In the genomic region with DNA sequence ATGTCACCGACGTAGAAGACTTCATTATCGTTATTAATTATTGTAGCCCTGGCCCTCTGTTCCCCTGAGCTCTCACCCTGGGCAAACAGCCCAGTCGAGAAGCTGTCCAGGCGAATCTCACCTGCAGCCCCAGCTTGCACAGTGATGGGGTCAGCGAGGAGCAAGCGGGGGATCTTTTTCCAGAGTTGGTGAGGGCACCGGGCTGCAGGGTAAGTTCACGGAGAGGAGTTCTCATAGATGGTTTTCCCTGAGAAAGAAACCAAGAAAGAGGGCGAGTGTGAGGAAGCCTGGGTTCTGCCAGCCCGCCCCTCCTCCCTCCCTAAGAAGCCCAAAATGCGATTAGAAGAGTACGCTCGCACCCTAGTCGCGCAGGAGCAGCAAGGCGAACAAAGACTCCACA, we compare ENCODE assay signal across 8 cellular contexts. TPM values are rescaled to one million over a fixed set of nuclear protein-coding genes. Genes with fewer than 3 reads are reported as not detected.
DNase-seq lines count a peak whose midpoint lies in the region; ATAC-seq, FAIRE-seq and TF ChIP-seq lines count a peak whose summit lies in the region.

No MANE protein-coding gene starts in this region.

- H3K79me2 ChIP-seq in ACC112 (ENCODE audit: control insufficient read depth, insufficient read depth, low read length, unreplicated experiment) (peaks cover 16% of the 10 kb centered on the region), HepG2 (ENCODE audit: insufficient read depth, low read length) (peaks cover 14% of the 10 kb centered on the region)

- TF ChIP-seq EP300 in HepG2 (IDR thresholded peaks at IDR 0.05; ENCODE audit: low read depth in 2 of 2, low read length in 2 of 2) (no peak), HepG2 (CRISPR knock-in tag; IDR thresholded peaks at IDR 0.05; ENCODE audit: borderline replicate concordance) (no peak)

- ATAC-seq in GM21723 (IDR thresholded peaks at IDR 0.05; ENCODE audit: unreplicated experiment) (peak; percentile 19), HepG2 (peak; percentile 6), upper lobe of right lung (no peak), HG02623 (IDR thresholded peaks at IDR 0.05; ENCODE audit: unreplicated experiment) (no peak)
- peak; percentile 6 for ATAC-seq in activated CD8-positive, alpha-beta T cell treated with anti-CD3 and anti-CD28 coated beads for 36 hours

- peaks cover 19% of the 10 kb centered on the region for H3K36me3 Mint-ChIP-seq in activated CD8-positive, alpha-beta T cell treated with anti-CD3 and anti-CD28 coated beads for 36 hours (ENCODE audit: low read depth)

- FAIRE-seq in HepG2 (lab: Jason Lieb, UNC): no peak

- H3K27me3 ChIP-seq in ACC112 (ENCODE audit: insufficient read depth, low read length) (no peaks in the 10 kb centered on the region), HepG2 (ENCODE audit: control insufficient read depth in 1 of 2, insufficient read depth in 2 of 2, low read length in 2 of 2) (no peaks in the 10 kb centered on the region; a peak in 1 of 5 replicates), upper lobe of right lung (no peaks in the 10 kb centered on the region)

- POLR2A ChIA-PET in activated CD8-positive, alpha-beta T cell treated with anti-CD3 and anti-CD28 coated beads for 36 hours (lab: Charles Lee): interaction anchor here (0.6 to 6.0 kb wide), 15 partner anchors 9 to 127 kb away, joined by 3 to 58 read pairs (median 4); partner anchors contain the start of genes ALDOC, BLTP2, SDF2 and SUPT6H
- POLR2A ChIA-PET in HepG2 (lab: Yijun Ruan, JAX): no interaction called here

- no peak for DNase-seq in activated CD8-positive, alpha-beta T cell treated with anti-CD3 and anti-CD28 coated beads for 36 hours
- DNase-seq in HepG2 (ENCODE audit: low spot score) (no peak), upper lobe of right lung (no peak), cerebellar nuclear complex (lab: John Stamatoyannopoulos, UW) (no peak), GM20000 (ENCODE audit: low spot score) (no peak)

- no peak for TF ChIP-seq CTCF in activated CD8-positive, alpha-beta T cell treated with anti-CD3 and anti-CD28 coated beads for 36 hours (IDR thresholded peaks at IDR 0.05)
- TF ChIP-seq CTCF in HepG2 (CRISPR knock-in tag; IDR thresholded peaks at IDR 0.05) (no peak), upper lobe of right lung (IDR thresholded peaks at IDR 0.05) (no peak), GM20000 (IDR thresholded peaks at IDR 0.05; ENCODE audit: extremely low read depth, missing control alignments) (no peak)

- peak overlapping the region; percentile 98 for H3K4me2 ChIP-seq in HepG2 (ENCODE audit: low read depth, low read length)

- BruUV-seq in HepG2 (replicated peaks; lab: Mats Ljungman, UMichigan): TSS peak; percentile 85

- no peaks in the 10 kb centered on the region for H3K27me3 Mint-ChIP-seq in activated CD8-positive, alpha-beta T cell treated with anti-CD3 and anti-CD28 coated beads for 36 hours

- peak overlapping the region; percentile 88 for H3K9ac ChIP-seq in HepG2 (ENCODE audit: insufficient read depth, low read depth, low read length)

- H3K4me3 Mint-ChIP-seq in activated CD8-positive, alpha-beta T cell treated with anti-CD3 and anti-CD28 coated beads for 36 hours: peak overlapping the region; percentile 88

- no peak for TF ChIP-seq RAD21 in HepG2 (CRISPR knock-in tag; IDR thresholded peaks at IDR 0.05)

- 0% methylated on average over 11 of the region's 17 CpGs for WGBS in HepG2 (ENCODE audit: low lambda C conversion rate)

- H3K27ac Mint-ChIP-seq in activated CD8-positive, alpha-beta T cell treated with anti-CD3 and anti-CD28 coated beads for 36 hours: peak overlapping the region; percentile 91

- H3K9me3 Mint-ChIP-seq in activated CD8-positive, alpha-beta T cell treated with anti-CD3 and anti-CD28 coated beads for 36 hours: no peaks in the 10 kb centered on the region

- H2AFZ ChIP-seq in ACC112 (ENCODE audit: low read length, unreplicated experiment): peak overlapping the region; percentile 94
- H2AFZ ChIP-seq in HepG2 (ENCODE audit: low read length): no peak overlapping the region

- intact Hi-C loops in activated CD8-positive, alpha-beta T cell treated with anti-CD3 and anti-CD28 coated beads for 36 hours (cut with micrococcal nuclease): no loop called here
- intact Hi-C loops in HepG2 (cut with micrococcal nuclease; ENCODE audit: unreplicated experiment) (no loop called here), upper lobe of right lung (cut with DNase I) (no loop called here)

- no peak for TF ChIP-seq POLR2A in HepG2 (IDR thresholded peaks at IDR 0.05; ENCODE audit: insufficient read depth in 1 of 2, low read depth in 2 of 2, low read length in 2 of 2)

- CTCF ChIA-PET in activated CD8-positive, alpha-beta T cell treated with anti-CD3 and anti-CD28 coated beads for 36 hours (lab: Charles Lee): interaction anchor here (1.0 to 2.7 kb wide), 8 partner anchors 15 to 50 kb away, joined by 3 to 7 read pairs (median 4); partner anchors contain the start of gene ALDOC
- CTCF ChIA-PET in HepG2 (lab: Yijun Ruan, JAX; ENCODE audit: low intra/inter-chr PET ratio, low total read pairs): no interaction called here

- no peaks in the 10 kb centered on the region for H3K9me3 ChIP-seq in HepG2 (ENCODE audit: low read length)
- no peaks in the 10 kb centered on the region for H3K9me3 ChIP-seq in upper lobe of right lung

- no peaks in the 10 kb centered on the region for H4K20me1 ChIP-seq in HepG2 (ENCODE audit: insufficient read depth, low read length)

- H3K4me1 Mint-ChIP-seq in activated CD8-positive, alpha-beta T cell treated with anti-CD3 and anti-CD28 coated beads for 36 hours (ENCODE audit: low read depth): peaks cover 17% of the 10 kb centered on the region

- H3K27ac ChIP-seq in ACC112 (ENCODE audit: low read depth, low read length): peak overlapping the region; percentile 91
- H3K27ac ChIP-seq in HepG2 (ENCODE audit: extremely low read length, insufficient read depth, low read length): peak overlapping the region; percentile 80
- H3K27ac ChIP-seq in upper lobe of right lung: no peak overlapping the region

- H3K4me1 ChIP-seq in ACC112 (ENCODE audit: control insufficient read depth, insufficient read depth, low read length, unreplicated experiment): peaks cover 7% of the 10 kb centered on the region
- H3K4me1 ChIP-seq in HepG2 (ENCODE audit: insufficient read depth, low read length): peaks cover 17% of the 10 kb centered on the region
- H3K4me1 ChIP-seq in upper lobe of right lung: peaks cover 6% of the 10 kb centered on the region

- H3K36me3 ChIP-seq in ACC112 (ENCODE audit: insufficient read depth, low read length): no peaks in the 10 kb centered on the region
- H3K36me3 ChIP-seq in HepG2 (replicated peaks in 1 of 2; ENCODE audit: control insufficient read depth in 1 of 2, insufficient read depth in 2 of 2, low read length in 2 of 2): no peaks in the 10 kb centered on the region; a peak in 1 of 5 replicates
- no peaks in the 10 kb centered on the region for H3K36me3 ChIP-seq in upper lobe of right lung

- H3K4me3 ChIP-seq in ACC112 (ENCODE audit: low read depth, low read length) (peak overlapping the region; percentile 95), HepG2 (replicated peaks in 1 of 3; ENCODE audit: insufficient read depth in 1 of 3, low read depth in 2 of 3, low read length in 3 of 3) (peak overlapping the region; percentile 87 to 95 (median 95)), upper lobe of right lung (peak overlapping the region; percentile 76)

- in situ Hi-C loops in HepG2 (cut with HindIII; ENCODE audit: extremely low pct_ligation_motif_present, low pct_unique_long_range_greater_than_20kb): no loop called here

RNA-seq across cellular contexts. Expression of gene SPAG5, which starts 0.4 kb away (rescaled TPM):
- 100 to 1,000 TPM; 140 to 141 TPM for total RNA-seq in activated CD8-positive, alpha-beta T cell treated with anti-CD3 and anti-CD28 coated beads for 36 hours
- 98.0 and 105 TPM in 2 replicates for total RNA-seq in HepG2 (2016; rRNA removed; fragmentation: Illumina TruSeq; extraction: Trizol)
- total RNA-seq in HepG2 (2016; cell fraction: cytosol; rRNA removed; fragmentation: Illumina TruSeq; extraction: Trizol; ENCODE audit: low read depth): 14.6 and 16.2 TPM in 2 replicates
- 98.5 and 112 TPM in 2 replicates for total RNA-seq in HepG2 (2016; cell fraction: insoluble cytoplasmic fraction; rRNA removed; fragmentation: Illumina TruSeq; extraction: Trizol)
- 35.4 and 39.1 TPM in 2 replicates for total RNA-seq in HepG2 (2016; cell fraction: membrane; rRNA removed; fragmentation: Illumina TruSeq; extraction: Trizol)
- total RNA-seq in HepG2 (2016; cell fraction: nucleus; rRNA removed; fragmentation: Illumina TruSeq; extraction: Trizol): 89.1 and 95.8 TPM in 2 replicates
- 28.2 and 41.4 TPM in 2 replicates for polyA plus RNA-seq in HepG2 (2011; rRNA removed)
- 22.7 and 32.5 TPM in 2 replicates for polyA plus RNA-seq in HepG2 (2011; cell fraction: cytosol; rRNA removed)
- polyA plus RNA-seq in HepG2 (2011; cell fraction: nucleus; rRNA removed): 69.4 and 110 TPM in 2 replicates
- 16.1 and 27.4 TPM in 2 replicates for polyA plus RNA-seq in HepG2 (2012)
- polyA plus RNA-seq in HepG2 (2016; cell fraction: cytosol; fragmentation: Illumina TruSeq; extraction: Trizol; ENCODE audit: low read depth): 9.9 and 10.2 TPM in 2 replicates
- polyA plus RNA-seq in HepG2 (2016; cell fraction: insoluble cytoplasmic fraction; fragmentation: Illumina TruSeq; extraction: Trizol; ENCODE audit: low read depth): 92.8 and 96.1 TPM in 2 replicates
- polyA plus RNA-seq in HepG2 (2016; cell fraction: membrane; fragmentation: Illumina TruSeq; extraction: Trizol; ENCODE audit: low read depth): 20.0 and 23.8 TPM in 2 replicates
- 145 and 148 TPM in 2 replicates for polyA plus RNA-seq in HepG2 (2016; cell fraction: nucleus; fragmentation: Illumina TruSeq; extraction: Trizol; ENCODE audit: insufficient read depth, low read depth)
- polyA minus RNA-seq in HepG2 (2011; rRNA and poly(A)+ RNA removed; ENCODE audit: low replicate concordance): 67.2 and 287 TPM in 2 replicates
- 18.6 and 22.3 TPM in 2 replicates for polyA minus RNA-seq in HepG2 (2011; cell fraction: cytosol; rRNA and poly(A)+ RNA removed)
- polyA minus RNA-seq in HepG2 (2011; cell fraction: nucleus; rRNA and poly(A)+ RNA removed): 59.9 and 64.0 TPM in 2 replicates
- 3.2 TPM for total RNA-seq in upper lobe of right lung

RNA-seq across cellular contexts. Expression of gene RSKR, which starts 15.6 kb away (rescaled TPM):
- 10 to 100 TPM; 22.5 to 24.9 TPM for total RNA-seq in activated CD8-positive, alpha-beta T cell treated with anti-CD3 and anti-CD28 coated beads for 36 hours
- total RNA-seq in HepG2 (2016; rRNA removed; fragmentation: Illumina TruSeq; extraction: Trizol): 1.9 and 5.0 TPM in 2 replicates
- 0.62 and 1.0 TPM in 2 replicates for total RNA-seq in HepG2 (2016; cell fraction: cytosol; rRNA removed; fragmentation: Illumina TruSeq; extraction: Trizol; ENCODE audit: low read depth)
- total RNA-seq in HepG2 (2016; cell fraction: insoluble cytoplasmic fraction; rRNA removed; fragmentation: Illumina TruSeq; extraction: Trizol): 0.83 and 5.2 TPM in 2 replicates
- total RNA-seq in HepG2 (2016; cell fraction: membrane; rRNA removed; fragmentation: Illumina TruSeq; extraction: Trizol): 0.48 and 0.93 TPM in 2 replicates
- total RNA-seq in HepG2 (2016; cell fraction: nucleus; rRNA removed; fragmentation: Illumina TruSeq; extraction: Trizol): 12.3 and 13.9 TPM in 2 replicates
- polyA plus RNA-seq in HepG2 (2011; rRNA removed): 8.6 and 10.4 TPM in 2 replicates
- 1.6 TPM in 2 replicates for polyA plus RNA-seq in HepG2 (2011; cell fraction: cytosol; rRNA removed)
- polyA plus RNA-seq in HepG2 (2011; cell fraction: nucleus; rRNA removed): 39.0 and 41.5 TPM in 2 replicates
- polyA plus RNA-seq in HepG2 (2012): 3.7 and 5.6 TPM in 2 replicates
- polyA plus RNA-seq in HepG2 (2016; cell fraction: cytosol; fragmentation: Illumina TruSeq; extraction: Trizol; ENCODE audit: low read depth): 0.03 TPM in 1 of 2 replicates, not detected in the other
- polyA plus RNA-seq in HepG2 (2016; cell fraction: insoluble cytoplasmic fraction; fragmentation: Illumina TruSeq; extraction: Trizol; ENCODE audit: low read depth): 0.70 and 1.3 TPM in 2 replicates
- polyA plus RNA-seq in HepG2 (2016; cell fraction: membrane; fragmentation: Illumina TruSeq; extraction: Trizol; ENCODE audit: low read depth): 0.22 and 0.43 TPM in 2 replicates
- 33.1 and 34.5 TPM in 2 replicates for polyA plus RNA-seq in HepG2 (2016; cell fraction: nucleus; fragmentation: Illumina TruSeq; extraction: Trizol; ENCODE audit: insufficient read depth, low read depth)
- polyA minus RNA-seq in HepG2 (2011; rRNA and poly(A)+ RNA removed; ENCODE audit: low replicate concordance): 12.9 and 33.2 TPM in 2 replicates
- 1.1 and 2.8 TPM in 2 replicates for polyA minus RNA-seq in HepG2 (2011; cell fraction: cytosol; rRNA and poly(A)+ RNA removed)
- 27.9 and 31.6 TPM in 2 replicates for polyA minus RNA-seq in HepG2 (2011; cell fraction: nucleus; rRNA and poly(A)+ RNA removed)
- total RNA-seq in upper lobe of right lung: 12.3 TPM

RNA-seq across cellular contexts. Expression of gene ALDOC, which starts 21.7 kb away (rescaled TPM):
- 100 to 1,000 TPM; 142 to 146 TPM for total RNA-seq in activated CD8-positive, alpha-beta T cell treated with anti-CD3 and anti-CD28 coated beads for 36 hours
- total RNA-seq in HepG2 (2016; rRNA removed; fragmentation: Illumina TruSeq; extraction: Trizol) (15.4 and 16.9 TPM in 2 replicates), upper lobe of right lung (10.5 TPM)
- 1.9 and 2.3 TPM in 2 replicates for total RNA-seq in HepG2 (2016; cell fraction: cytosol; rRNA removed; fragmentation: Illumina TruSeq; extraction: Trizol; ENCODE audit: low read depth)
- total RNA-seq in HepG2 (2016; cell fraction: insoluble cytoplasmic fraction; rRNA removed; fragmentation: Illumina TruSeq; extraction: Trizol): 14.8 and 19.1 TPM in 2 replicates
- 3.6 and 4.1 TPM in 2 replicates for total RNA-seq in HepG2 (2016; cell fraction: membrane; rRNA removed; fragmentation: Illumina TruSeq; extraction: Trizol)
- 5.5 and 6.5 TPM in 2 replicates for total RNA-seq in HepG2 (2016; cell fraction: nucleus; rRNA removed; fragmentation: Illumina TruSeq; extraction: Trizol)
- 60.9 and 86.5 TPM in 2 replicates for polyA plus RNA-seq in HepG2 (2011; rRNA removed)
- 88.3 and 89.2 TPM in 2 replicates for polyA plus RNA-seq in HepG2 (2011; cell fraction: cytosol; rRNA removed)
- polyA plus RNA-seq in HepG2 (2011; cell fraction: nucleus; rRNA removed): 58.5 and 80.1 TPM in 2 replicates
- polyA plus RNA-seq in HepG2 (2012): 60.0 and 69.4 TPM in 2 replicates
- 2.0 and 2.3 TPM in 2 replicates for polyA plus RNA-seq in HepG2 (2016; cell fraction: cytosol; fragmentation: Illumina TruSeq; extraction: Trizol; ENCODE audit: low read depth)
- polyA plus RNA-seq in HepG2 (2016; cell fraction: insoluble cytoplasmic fraction; fragmentation: Illumina TruSeq; extraction: Trizol; ENCODE audit: low read depth): 19.5 and 24.0 TPM in 2 replicates
- 2.4 and 2.9 TPM in 2 replicates for polyA plus RNA-seq in HepG2 (2016; cell fraction: membrane; fragmentation: Illumina TruSeq; extraction: Trizol; ENCODE audit: low read depth)
- 7.6 and 8.5 TPM in 2 replicates for polyA plus RNA-seq in HepG2 (2016; cell fraction: nucleus; fragmentation: Illumina TruSeq; extraction: Trizol; ENCODE audit: insufficient read depth, low read depth)
- 18.8 and 112 TPM in 2 replicates for polyA minus RNA-seq in HepG2 (2011; rRNA and poly(A)+ RNA removed; ENCODE audit: low replicate concordance)
- polyA minus RNA-seq in HepG2 (2011; cell fraction: cytosol; rRNA and poly(A)+ RNA removed): 37.7 and 51.5 TPM in 2 replicates
- 11.8 and 17.7 TPM in 2 replicates for polyA minus RNA-seq in HepG2 (2011; cell fraction: nucleus; rRNA and poly(A)+ RNA removed)

RNA-seq across cellular contexts. Expression of gene PIGS, which starts 27.1 kb away (rescaled TPM):
- 10 to 100 TPM; 33.8 to 36.9 TPM for total RNA-seq in activated CD8-positive, alpha-beta T cell treated with anti-CD3 and anti-CD28 coated beads for 36 hours
- total RNA-seq in HepG2 (2016; rRNA removed; fragmentation: Illumina TruSeq; extraction: Trizol) (26.6 and 42.6 TPM in 2 replicates), upper lobe of right lung (43.0 TPM)
- total RNA-seq in HepG2 (2016; cell fraction: cytosol; rRNA removed; fragmentation: Illumina TruSeq; extraction: Trizol; ENCODE audit: low read depth): 13.9 and 14.3 TPM in 2 replicates
- total RNA-seq in HepG2 (2016; cell fraction: insoluble cytoplasmic fraction; rRNA removed; fragmentation: Illumina TruSeq; extraction: Trizol): 23.4 and 47.4 TPM in 2 replicates
- total RNA-seq in HepG2 (2016; cell fraction: membrane; rRNA removed; fragmentation: Illumina TruSeq; extraction: Trizol): 32.6 and 37.9 TPM in 2 replicates
- 34.6 and 36.1 TPM in 2 replicates for total RNA-seq in HepG2 (2016; cell fraction: nucleus; rRNA removed; fragmentation: Illumina TruSeq; extraction: Trizol)
- 23.5 and 31.7 TPM in 2 replicates for polyA plus RNA-seq in HepG2 (2011; rRNA removed)
- 29.9 and 34.2 TPM in 2 replicates for polyA plus RNA-seq in HepG2 (2011; cell fraction: cytosol; rRNA removed)
- 62.5 and 62.8 TPM in 2 replicates for polyA plus RNA-seq in HepG2 (2011; cell fraction: nucleus; rRNA removed)
- 58.2 and 68.5 TPM in 2 replicates for polyA plus RNA-seq in HepG2 (2012)
- 17.4 and 20.1 TPM in 2 replicates for polyA plus RNA-seq in HepG2 (2016; cell fraction: cytosol; fragmentation: Illumina TruSeq; extraction: Trizol; ENCODE audit: low read depth)
- polyA plus RNA-seq in HepG2 (2016; cell fraction: insoluble cytoplasmic fraction; fragmentation: Illumina TruSeq; extraction: Trizol; ENCODE audit: low read depth): 27.8 and 30.3 TPM in 2 replicates
- 34.6 and 35.4 TPM in 2 replicates for polyA plus RNA-seq in HepG2 (2016; cell fraction: membrane; fragmentation: Illumina TruSeq; extraction: Trizol; ENCODE audit: low read depth)
- polyA plus RNA-seq in HepG2 (2016; cell fraction: nucleus; fragmentation: Illumina TruSeq; extraction: Trizol; ENCODE audit: insufficient read depth, low read depth): 62.4 and 64.1 TPM in 2 replicates
- polyA minus RNA-seq in HepG2 (2011; rRNA and poly(A)+ RNA removed; ENCODE audit: low replicate concordance): 43.4 and 53.5 TPM in 2 replicates
- polyA minus RNA-seq in HepG2 (2011; cell fraction: cytosol; rRNA and poly(A)+ RNA removed): 22.6 and 26.6 TPM in 2 replicates
- polyA minus RNA-seq in HepG2 (2011; cell fraction: nucleus; rRNA and poly(A)+ RNA removed): 19.8 and 27.0 TPM in 2 replicates

RNA-seq across cellular contexts. Expression of gene UNC119, which starts 46.0 kb away (rescaled TPM):
- total RNA-seq in activated CD8-positive, alpha-beta T cell treated with anti-CD3 and anti-CD28 coated beads for 36 hours: 10 to 100 TPM; 43.6 to 44.8 TPM
- 7.8 and 10.4 TPM in 2 replicates for total RNA-seq in HepG2 (2016; rRNA removed; fragmentation: Illumina TruSeq; extraction: Trizol)
- total RNA-seq in HepG2 (2016; cell fraction: cytosol; rRNA removed; fragmentation: Illumina TruSeq; extraction: Trizol; ENCODE audit: low read depth): 5.0 and 5.9 TPM in 2 replicates
- total RNA-seq in HepG2 (2016; cell fraction: insoluble cytoplasmic fraction; rRNA removed; fragmentation: Illumina TruSeq; extraction: Trizol): 8.0 and 10.9 TPM in 2 replicates
- total RNA-seq in HepG2 (2016; cell fraction: membrane; rRNA removed; fragmentation: Illumina TruSeq; extraction: Trizol): 7.4 and 9.1 TPM in 2 replicates
- 9.3 and 10.1 TPM in 2 replicates for total RNA-seq in HepG2 (2016; cell fraction: nucleus; rRNA removed; fragmentation: Illumina TruSeq; extraction: Trizol)
- polyA plus RNA-seq in HepG2 (2011; rRNA removed): 57.6 and 63.1 TPM in 2 replicates
- polyA plus RNA-seq in HepG2 (2011; cell fraction: cytosol; rRNA removed): 25.1 and 34.9 TPM in 2 replicates
- 72.7 and 85.1 TPM in 2 replicates for polyA plus RNA-seq in HepG2 (2011; cell fraction: nucleus; rRNA removed)
- 7.3 and 9.0 TPM in 2 replicates for polyA plus RNA-seq in HepG2 (2012)
- 6.0 and 6.7 TPM in 2 replicates for polyA plus RNA-seq in HepG2 (2016; cell fraction: cytosol; fragmentation: Illumina TruSeq; extraction: Trizol; ENCODE audit: low read depth)
- 12.0 and 13.5 TPM in 2 replicates for polyA plus RNA-seq in HepG2 (2016; cell fraction: insoluble cytoplasmic fraction; fragmentation: Illumina TruSeq; extraction: Trizol; ENCODE audit: low read depth)
- polyA plus RNA-seq in HepG2 (2016; cell fraction: membrane; fragmentation: Illumina TruSeq; extraction: Trizol; ENCODE audit: low read depth): 9.2 and 10.9 TPM in 2 replicates
- 18.0 and 19.4 TPM in 2 replicates for polyA plus RNA-seq in HepG2 (2016; cell fraction: nucleus; fragmentation: Illumina TruSeq; extraction: Trizol; ENCODE audit: insufficient read depth, low read depth)
- polyA minus RNA-seq in HepG2 (2011; rRNA and poly(A)+ RNA removed; ENCODE audit: low replicate concordance): 33.6 and 62.8 TPM in 2 replicates
- polyA minus RNA-seq in HepG2 (2011; cell fraction: cytosol; rRNA and poly(A)+ RNA removed): 6.5 and 12.7 TPM in 2 replicates
- polyA minus RNA-seq in HepG2 (2011; cell fraction: nucleus; rRNA and poly(A)+ RNA removed): 30.0 and 33.3 TPM in 2 replicates
- 22.7 TPM for total RNA-seq in upper lobe of right lung

Comparison
In these comparisons a context has a peak if more than half of its experiments do, and no peak if none do; other contexts are left out.
1. ATAC-seq: peak in GM21723 (single experiment), activated CD8-positive, alpha-beta T cell treated with anti-CD3 and anti-CD28 coated beads for 36 hours (single experiment) and HepG2 (single experiment); none in upper lobe of right lung (single experiment) and HG02623 (single experiment).
2. Peak in every context shown above with its lines, with median percentiles within 50 percentile points of each other: H3K4me3 ChIP-seq.